In genomic region chr17:17806035-17806434, GRCh38 we compare ENCODE assay signal across 29 cellular contexts. TPM values are rescaled to one million over a fixed set of nuclear protein-coding genes. Genes with fewer than 3 reads are reported as not detected.
DNase-seq lines count a peak whose midpoint lies in the region; ATAC-seq, FAIRE-seq and TF ChIP-seq lines count a peak whose summit lies in the region.
"Had no signal": no experiment of that assay in that cellular context is flagged by ENCODE, and none has a peak within 500 bp of the region (broad histone marks: within the 10 kb centered on the region; RNA-seq: fewer than 3 reads in every experiment).

No MANE protein-coding gene starts in this region.

- no peak for FAIRE-seq in GM19239 (lab: Jason Lieb, UNC)
- FAIRE-seq: D721Med, GM12892 had no signal

- H3K9me3 Mint-ChIP-seq in activated T-helper 17 cell treated with anti-CD3 and anti-CD28 coated beads, Interleukin-2, amount 50 U/mL, for 72 hours = no peaks in the 10 kb centered on the region
- no peaks in the 10 kb centered on the region for H3K9me3 Mint-ChIP-seq in mesothelial cell of epicardium
- H3K9me3 Mint-ChIP-seq: activated naive CD8-positive, alpha-beta T cell treated with anti-CD3 and anti-CD28 coated beads, Interleukin-2, amount 10 ng/mL, durations not matched to agents 7 days and 5 days; T-cell had no signal

- peaks cover 23% of the 10 kb centered on the region for H3K36me3 ChIP-seq in left ventricle myocardium inferior

- DNase-seq in left ventricle myocardium inferior (no peak), left ventricle myocardium superior (no peak), mesothelial cell of epicardium (ENCODE audit: low spot score in 2 of 2, unreplicated experiment in 2 of 2) (no peak), GM19239 (ENCODE audit: insufficient read length, low spot score) (no peak)
- DNase-seq in activated CD4-positive, alpha-beta T cell treated with anti-CD3 and anti-CD28 coated beads for 1 hour = no peak
- DNase-seq in stimulated activated CD4-positive, alpha-beta T cell treated with anti-CD3 and anti-CD28 coated beads, Interleukin-12 subunit alpha, Interleukin-12 subunit beta, amount 100 ng/mL, for 4 hours = no peak
- DNase-seq: activated CD4-positive, CD25-positive, alpha-beta regulatory T cell treated with anti-CD3 and anti-CD28 coated beads, Interleukin-2, amount 50 U/mL, for 72 hours; activated naive CD8-positive, alpha-beta T cell treated with anti-CD3 and anti-CD28 coated beads, Interleukin-2, amount 10 ng/mL, durations not matched to agents 7 days and 5 days; activated T-cell treated with anti-CD3 and anti-CD28 coated beads, Interleukin-2, amount 50 U/mL, for 48 hours; C1 segment of cervical spinal cord; effector memory CD4-positive, alpha-beta T cell; HCEC 1CT; hippocampal formation; NCI-H1694 treated with DMSO at 0.1 percent for 48 hours; NCI-H2171; NCI-H524 treated with DMSO at 0.1 percent for 48 hours; NK-92 treated with Interleukin-12 subunit alpha and Interleukin-12 subunit beta, amount 100 ng/mL, for 24 hours; PC-9; SIG-M5; stimulated activated CD4-positive, alpha-beta T cell treated with anti-CD3 and anti-CD28 coated beads, Interleukin-1b, Interleukin-23, amount 100 ng/mL, for 48 hours; T-cell had no signal

- H3K4me3 ChIP-seq in left ventricle myocardium inferior = no peak overlapping the region
- H3K4me3 ChIP-seq: PC-9, vagina had no signal

- intact Hi-C loops in left ventricle myocardium inferior (cut with micrococcal nuclease) = no loop called here
- intact Hi-C loops in left ventricle myocardium superior (cut with micrococcal nuclease) = no loop called here

- peak overlapping the region; percentile 56 for H3K27ac Mint-ChIP-seq in activated T-helper 17 cell treated with anti-CD3 and anti-CD28 coated beads, Interleukin-2, amount 50 U/mL, for 72 hours
- peak overlapping the region; percentile 44 for H3K27ac Mint-ChIP-seq in mesothelial cell of epicardium

- TF ChIP-seq CTCF in left ventricle myocardium inferior (IDR thresholded peaks at IDR 0.05; ENCODE audit: borderline replicate concordance) = no peak
- no peak for TF ChIP-seq CTCF in mesothelial cell of epicardium (IDR thresholded peaks at IDR 0.05; ENCODE audit: unreplicated experiment)

- H3K27ac ChIP-seq in left ventricle myocardium inferior (replicated peaks) (peak overlapping the region; percentile 85), temporal lobe (ENCODE audit: low read depth, low read length) (peak overlapping the region; percentile 20)
- H3K27ac ChIP-seq: foreskin keratinocyte, HL-60, PC-9, vagina had no signal

- no peaks in the 10 kb centered on the region for H3K27me3 ChIP-seq in left ventricle myocardium inferior (ENCODE audit: low read depth)
- H3K27me3 ChIP-seq: foreskin keratinocyte, vagina had no signal

- ATAC-seq in left ventricle myocardium superior = no peak
- ATAC-seq in activated T-helper 17 cell treated with anti-CD3 and anti-CD28 coated beads, Interleukin-2, amount 50 U/mL, for 72 hours (replicated peaks) = no peak
- ATAC-seq: esophagus mucosa, T-cell had no signal

- peaks cover 9% of the 10 kb centered on the region for H3K36me3 Mint-ChIP-seq in activated T-helper 17 cell treated with anti-CD3 and anti-CD28 coated beads, Interleukin-2, amount 50 U/mL, for 72 hours (ENCODE audit: low read depth)
- peaks cover 24% of the 10 kb centered on the region for H3K36me3 Mint-ChIP-seq in mesothelial cell of epicardium

- H3K27me3 Mint-ChIP-seq in activated T-helper 17 cell treated with anti-CD3 and anti-CD28 coated beads, Interleukin-2, amount 50 U/mL, for 72 hours = no peaks in the 10 kb centered on the region
- no peaks in the 10 kb centered on the region for H3K27me3 Mint-ChIP-seq in mesothelial cell of epicardium (ENCODE audit: low read depth)
- H3K27me3 Mint-ChIP-seq: activated naive CD8-positive, alpha-beta T cell treated with anti-CD3 and anti-CD28 coated beads, Interleukin-2, amount 10 ng/mL, durations not matched to agents 7 days and 5 days; T-cell had no signal

- H3K4me3 Mint-ChIP-seq in activated T-helper 17 cell treated with anti-CD3 and anti-CD28 coated beads, Interleukin-2, amount 50 U/mL, for 72 hours = no peak overlapping the region
- H3K4me3 Mint-ChIP-seq in mesothelial cell of epicardium = no peak overlapping the region
- H3K4me3 Mint-ChIP-seq: activated naive CD8-positive, alpha-beta T cell treated with anti-CD3 and anti-CD28 coated beads, Interleukin-2, amount 10 ng/mL, durations not matched to agents 7 days and 5 days; T-cell had no signal

- peaks cover 53% of the 10 kb centered on the region for H3K4me1 ChIP-seq in left ventricle myocardium inferior
- H3K4me1 ChIP-seq: foreskin keratinocyte had no signal

- no peaks in the 10 kb centered on the region for H3K4me1 Mint-ChIP-seq in activated T-helper 17 cell treated with anti-CD3 and anti-CD28 coated beads, Interleukin-2, amount 50 U/mL, for 72 hours
- H3K4me1 Mint-ChIP-seq in mesothelial cell of epicardium = peaks cover 34% of the 10 kb centered on the region

- H3K9me3 ChIP-seq in left ventricle myocardium inferior (replicated peaks) = no peaks in the 10 kb centered on the region
- H3K9me3 ChIP-seq: vagina had no signal

RNA-seq across cellular contexts. Expression of gene SREBF1, which starts 30.8 kb away (rescaled TPM):
- total RNA-seq in left ventricle myocardium inferior (10.2 TPM), left ventricle myocardium superior (15.2 TPM), mesothelial cell of epicardium (179 to 187 TPM (median 181 TPM) in 3 replicates), temporal lobe (13.3 TPM)
- total RNA-seq in activated T-helper 17 cell treated with anti-CD3 and anti-CD28 coated beads, Interleukin-2, amount 50 U/mL, for 72 hours = 10 to 100 TPM; 65.5 to 74.1 TPM
